In the genomic region with DNA sequence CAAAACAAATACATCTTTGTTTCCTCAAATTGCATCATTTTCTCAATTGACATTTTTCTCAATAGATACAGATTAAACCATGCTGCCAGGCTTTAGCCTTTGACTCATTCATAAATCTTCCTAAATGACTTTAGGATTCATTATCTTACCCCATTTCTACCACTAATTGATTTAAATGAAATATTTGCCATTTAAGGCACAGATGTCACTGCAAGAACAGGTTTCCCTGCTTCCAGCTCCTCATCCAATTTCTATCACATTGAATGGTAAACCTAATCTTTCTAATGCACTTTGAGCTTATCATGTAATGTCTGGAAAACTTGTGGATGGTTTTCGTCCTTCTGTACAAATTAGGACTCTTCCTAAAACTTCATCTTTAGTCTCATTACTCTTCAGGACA, we compare ENCODE assay signal across 20 cellular contexts.
DNase-seq lines count a peak whose midpoint lies in the region; ATAC-seq, FAIRE-seq and TF ChIP-seq lines count a peak whose summit lies in the region.
"Had no signal": no experiment of that assay in that cellular context is flagged by ENCODE, and none has a peak within 500 bp of the region (broad histone marks: within the 10 kb centered on the region; RNA-seq: fewer than 3 reads in every experiment).

No MANE protein-coding gene starts in this region.

- no peaks in the 10 kb centered on the region for H3K9me3 ChIP-seq in BE2C
- no peaks in the 10 kb centered on the region for H3K9me3 ChIP-seq in hepatocyte (ENCODE audit: low read depth)
- H3K9me3 ChIP-seq: BLaER1, Caco-2 had no signal

- WGBS in hepatocyte (ENCODE audit: low lambda C conversion rate, missing lambda C conversion rate), result 73% methylated on average over 1 of the region's 1 CpG

- H2AFZ ChIP-seq in hepatocyte, result no peak overlapping the region
- H2AFZ ChIP-seq: GM23248 had no signal

- H3K27ac ChIP-seq in caudate nucleus (ENCODE audit: low read depth, low read length), result no peak overlapping the region
- H3K27ac ChIP-seq in hepatocyte, result no peak overlapping the region
- H3K27ac ChIP-seq: BLaER1, C4-2B, GM23248 had no signal

- no peaks in the 10 kb centered on the region for H3K9me2 ChIP-seq in hepatocyte (replicated peaks; ENCODE audit: insufficient read depth)

- DNase-seq in BE2C (peak; percentile 50), D721Med (ENCODE audit: insufficient read length, low spot score) (no peak), NCI-H82 treated with DMSO at 0.1 percent for 48 hours (lab: John Stamatoyannopoulos, UW; ENCODE audit: unreplicated experiment) (peak; percentile 82), SK-N-DZ (ENCODE audit: low spot score) (peak; percentile 95), caudate nucleus (lab: John Stamatoyannopoulos, UW) (no peak), hepatocyte (ENCODE audit: low spot score) (no peak)
- no peak for DNase-seq in stimulated activated CD4-positive, alpha-beta T cell treated with anti-CD3 and anti-CD28 coated beads, Interleukin-2, amount 100 ng/mL, for 48 hours
- DNase-seq: Caco-2; CD4-positive, CD25-positive, alpha-beta regulatory T cell; CD8-positive, alpha-beta T cell; DMS 273 treated with DMSO at 0.1 percent for 48 hours; DND-41; GM23248; H9 had no signal

- FAIRE-seq in D721Med (lab: Jason Lieb, UNC), result peak; percentile 98
- FAIRE-seq: G401.6, GM19239 had no signal

- H3K4me1 ChIP-seq in BE2C (peaks cover 19% of the 10 kb centered on the region), hepatocyte (ENCODE audit: insufficient read depth) (no peaks in the 10 kb centered on the region)
- H3K4me1 ChIP-seq: BLaER1, Caco-2 had no signal

- H3K36me3 ChIP-seq in BE2C (0 out of 2 replicates have a peak, but pooled peaks cover 3% of the 10 kb centered on the region), hepatocyte (replicated peaks; ENCODE audit: insufficient read depth, low read depth) (no peaks in the 10 kb centered on the region)
- H3K36me3 ChIP-seq: BLaER1 had no signal

- no peak overlapping the region for H3K4me3 ChIP-seq in BE2C (ENCODE audit: low read depth, low read length)
- no peak overlapping the region for H3K4me3 ChIP-seq in hepatocyte
- H3K4me3 ChIP-seq: BLaER1, GM23248 had no signal

- H4K20me1 ChIP-seq in hepatocyte (ENCODE audit: insufficient read depth, poor library complexity, severe bottlenecking), result no peaks in the 10 kb centered on the region
- H4K20me1 ChIP-seq: BLaER1 had no signal

- no peak for TF ChIP-seq CTCF in BE2C (IDR thresholded peaks at IDR 0.05; ENCODE audit: low read depth, low read length)
- TF ChIP-seq CTCF in D721Med (IDR thresholded peaks at IDR 0.05; ENCODE audit: insufficient read depth, missing control alignments), result no peak
- TF ChIP-seq CTCF in hepatocyte (IDR thresholded peaks at IDR 0.05; ENCODE audit: poor library complexity), result no peak

- no peaks in the 10 kb centered on the region for H3K79me2 ChIP-seq in hepatocyte

- no peak overlapping the region for H3K4me2 ChIP-seq in hepatocyte
- H3K4me2 ChIP-seq: BLaER1 had no signal

- no peaks in the 10 kb centered on the region for H3K27me3 ChIP-seq in BE2C
- H3K27me3 ChIP-seq in hepatocyte, result no peaks in the 10 kb centered on the region
- H3K27me3 ChIP-seq: BLaER1 had no signal

- no peak for ATAC-seq in HG02938 (IDR thresholded peaks at IDR 0.05; ENCODE audit: unreplicated experiment)
- ATAC-seq: CD8-positive, alpha-beta T cell; HCT116 had no signal

Comparison
In these comparisons a context has a peak if more than half of its experiments do, and no peak if none do; other contexts are left out.
1. DNase-seq: peak in BE2C (single experiment), NCI-H82 treated with DMSO at 0.1 percent for 48 hours (single experiment) and SK-N-DZ (single experiment); none in D721Med (single experiment), caudate nucleus (0 of 61), stimulated activated CD4-positive, alpha-beta T cell treated with anti-CD3 and anti-CD28 coated beads, Interleukin-2, amount 100 ng/mL, for 48 hours (0 of 2) and hepatocyte (single experiment).